ENCODE assay signal across 24 cellular contexts in genomic region chr1:216945506-216946080, GRCh38.
"Had no signal": no experiment of that assay in that cellular context is flagged by ENCODE, and none has a peak within 500 bp of the region (broad histone marks: within the 10 kb centered on the region; RNA-seq: fewer than 3 reads in every experiment).

No MANE protein-coding gene starts in this region.

- H3K36me3 ChIP-seq: brain microvascular endothelial cell, esophagus muscularis mucosa, gastroesophageal sphincter, lower lobe of right lung, tibial artery had no signal

- ATAC-seq: activated CD8-positive, alpha-beta memory T cell treated with anti-CD3 and anti-CD28 coated beads, Interleukin-2, amount 10 ng/mL, durations not matched to agents 7 days and 5 days; activated T-helper 17 cell treated with anti-CD3 and anti-CD28 coated beads, Interleukin-2, amount 50 U/mL, for 72 hours; gastroesophageal sphincter; left colon; lower lobe of right lung had no signal

- DNase-seq: activated B cell treated with CpG ODN at 0.5 μM for 24 hours; activated CD4-positive, alpha-beta memory T cell treated with anti-CD3 and anti-CD28 coated beads, Interleukin-2, amount 10 ng/mL, durations not matched to agents 7 days and 5 days; activated CD4-positive, alpha-beta T cell treated with anti-CD3 and anti-CD28 coated beads for 4 hours; activated CD8-positive, alpha-beta memory T cell treated with anti-CD3 and anti-CD28 coated beads, Interleukin-2, amount 10 ng/mL, durations not matched to agents 7 days and 5 days; activated naive CD4-positive, alpha-beta T cell treated with Interleukin-2 at 50 U/mL for 16 hours; brain microvascular endothelial cell; cerebellar nuclear complex; effector CD8-positive, alpha-beta T cell; islet precursor cell; left colon; lower lobe of right lung; posterior cingulate gyrus; stimulated activated CD8-positive, alpha-beta memory T cell treated with anti-CD3 and anti-CD28 coated beads, Interleukin-4, amount 100 ng/mL, for 48 hours; stimulated activated naive CD4-positive, alpha-beta T cell; SW 1271; T-helper 2 cell; tibial artery had no signal

- H3K27ac Mint-ChIP-seq: activated B cell treated with CpG ODN at 0.5 μM for 24 hours; activated CD4-positive, alpha-beta memory T cell treated with anti-CD3 and anti-CD28 coated beads, Interleukin-2, amount 10 ng/mL, durations not matched to agents 7 days and 5 days; activated CD8-positive, alpha-beta memory T cell treated with anti-CD3 and anti-CD28 coated beads, Interleukin-2, amount 10 ng/mL, durations not matched to agents 7 days and 5 days; activated T-helper 17 cell treated with anti-CD3 and anti-CD28 coated beads, Interleukin-2, amount 50 U/mL, for 72 hours; dendritic cell treated with granulocyte-macrophage colony-stimulating factor and Interleukin-4, amounts not matched to agents 40 ng/mL and 50 ng/mL, for 4 days; mesothelial cell of epicardium had no signal

- H3K36me3 Mint-ChIP-seq: activated CD8-positive, alpha-beta memory T cell treated with anti-CD3 and anti-CD28 coated beads, Interleukin-2, amount 10 ng/mL, durations not matched to agents 7 days and 5 days had no signal

- H3K4me3 ChIP-seq: esophagus muscularis mucosa, gastroesophageal sphincter, lower lobe of right lung, tibial artery had no signal

- H3K27me3 Mint-ChIP-seq: activated B cell treated with CpG ODN at 0.5 μM for 24 hours; activated CD4-positive, alpha-beta memory T cell treated with anti-CD3 and anti-CD28 coated beads, Interleukin-2, amount 10 ng/mL, durations not matched to agents 7 days and 5 days; activated CD8-positive, alpha-beta memory T cell treated with anti-CD3 and anti-CD28 coated beads, Interleukin-2, amount 10 ng/mL, durations not matched to agents 7 days and 5 days; activated T-helper 17 cell treated with anti-CD3 and anti-CD28 coated beads, Interleukin-2, amount 50 U/mL, for 72 hours; dendritic cell treated with granulocyte-macrophage colony-stimulating factor and Interleukin-4, amounts not matched to agents 40 ng/mL and 50 ng/mL, for 4 days had no signal

- FAIRE-seq: endothelial cell of umbilical vein had no signal

- H3K4me1 Mint-ChIP-seq: activated B cell treated with CpG ODN at 0.5 μM for 24 hours; activated CD4-positive, alpha-beta memory T cell treated with anti-CD3 and anti-CD28 coated beads, Interleukin-2, amount 10 ng/mL, durations not matched to agents 7 days and 5 days; activated CD8-positive, alpha-beta memory T cell treated with anti-CD3 and anti-CD28 coated beads, Interleukin-2, amount 10 ng/mL, durations not matched to agents 7 days and 5 days; activated T-helper 17 cell treated with anti-CD3 and anti-CD28 coated beads, Interleukin-2, amount 50 U/mL, for 72 hours had no signal

- H3K4me1 ChIP-seq: gastroesophageal sphincter, lower lobe of right lung, tibial artery had no signal

- H3K27me3 ChIP-seq: brain microvascular endothelial cell, esophagus muscularis mucosa, gastroesophageal sphincter, tibial artery had no signal

- H3K9me3 Mint-ChIP-seq: activated CD4-positive, alpha-beta memory T cell treated with anti-CD3 and anti-CD28 coated beads, Interleukin-2, amount 10 ng/mL, durations not matched to agents 7 days and 5 days; dendritic cell treated with granulocyte-macrophage colony-stimulating factor and Interleukin-4, amounts not matched to agents 40 ng/mL and 50 ng/mL, for 4 days; mesothelial cell of epicardium; nephron had no signal

- H3K9me3 ChIP-seq: esophagus muscularis mucosa, gastroesophageal sphincter, lower lobe of right lung, tibial artery had no signal

- H3K4me3 Mint-ChIP-seq: activated B cell treated with CpG ODN at 0.5 μM for 24 hours; activated CD4-positive, alpha-beta memory T cell treated with anti-CD3 and anti-CD28 coated beads, Interleukin-2, amount 10 ng/mL, durations not matched to agents 7 days and 5 days; activated CD8-positive, alpha-beta memory T cell treated with anti-CD3 and anti-CD28 coated beads, Interleukin-2, amount 10 ng/mL, durations not matched to agents 7 days and 5 days; activated T-helper 17 cell treated with anti-CD3 and anti-CD28 coated beads, Interleukin-2, amount 50 U/mL, for 72 hours; dendritic cell treated with granulocyte-macrophage colony-stimulating factor and Interleukin-4, amounts not matched to agents 40 ng/mL and 50 ng/mL, for 4 days; mesothelial cell of epicardium; nephron had no signal

- H3K27ac ChIP-seq: brain microvascular endothelial cell, esophagus muscularis mucosa, gastroesophageal sphincter, lower lobe of right lung, tibial artery had no signal
